ENCODE assay signal across 10 cellular contexts in genomic region chr11:2381494-2382128, GRCh38. TPM values are rescaled to one million over a fixed set of nuclear protein-coding genes. Genes with fewer than 3 reads are reported as not detected.
DNase-seq lines count a peak whose midpoint lies in the region; ATAC-seq, FAIRE-seq and TF ChIP-seq lines count a peak whose summit lies in the region.
"Had no signal": no experiment of that assay in that cellular context is flagged by ENCODE, and none has a peak within 500 bp of the region (broad histone marks: within the 10 kb centered on the region; RNA-seq: fewer than 3 reads in every experiment).

No MANE protein-coding gene starts in this region.

- no peak for ATAC-seq in activated naive CD8-positive, alpha-beta T cell treated with anti-CD3 and anti-CD28 coated beads, Interleukin-2, amount 50 U/mL, for 24 hours
- ATAC-seq in natural killer cell (no peak), GM18511 (IDR thresholded peaks at IDR 0.05; ENCODE audit: unreplicated experiment) (no peak)
- no peak for ATAC-seq in activated T-helper 17 cell treated with anti-CD3 and anti-CD28 coated beads, Interleukin-2, amount 50 U/mL, for 72 hours (replicated peaks)

- no peak overlapping the region for H3K27ac ChIP-seq in H1 (ENCODE audit: low read depth, low read length)
- no peak overlapping the region; a peak in 1 of 4 replicates for H3K27ac ChIP-seq in SK-N-SH (ENCODE audit: low read depth in 2 of 2, low read length in 1 of 2)

- H4K20me1 ChIP-seq in H1 (replicated peaks in 1 of 2; ENCODE audit: control insufficient read depth in 1 of 2, insufficient read depth in 2 of 2, low read length in 2 of 2) (peaks cover 39 to 67% of the 10 kb centered on the region in 2 experiments), SK-N-SH (ENCODE audit: insufficient read depth) (peaks cover 83% of the 10 kb centered on the region)

- H3K4ac ChIP-seq in H1 (replicated peaks; ENCODE audit: insufficient read length, low read depth, low read length): no peak overlapping the region

- H3K14ac ChIP-seq in H1 (ENCODE audit: insufficient read length): no peak overlapping the region

- no peak overlapping the region for H2BK12ac ChIP-seq in H1 (ENCODE audit: low read depth, low read length)

- H3K4me1 Mint-ChIP-seq in activated naive CD8-positive, alpha-beta T cell (ENCODE audit: low read depth): peaks cover 40% of the 10 kb centered on the region
- H3K4me1 Mint-ChIP-seq in activated naive CD8-positive, alpha-beta T cell treated with anti-CD3 and anti-CD28 coated beads, Interleukin-2, amount 50 U/mL, for 24 hours: peaks cover 52% of the 10 kb centered on the region
- H3K4me1 Mint-ChIP-seq in natural killer cell: peaks cover 44 to 84% of the 10 kb centered on the region in 2 donors
- peaks cover 16% of the 10 kb centered on the region for H3K4me1 Mint-ChIP-seq in type B pancreatic cell (ENCODE audit: unreplicated experiment)
- H3K4me1 Mint-ChIP-seq in activated T-helper 17 cell treated with anti-CD3 and anti-CD28 coated beads, Interleukin-2, amount 50 U/mL, for 72 hours: peaks cover 8% of the 10 kb centered on the region

- no peak for FAIRE-seq in H1 (lab: Jason Lieb, UNC)

- H3K27ac Mint-ChIP-seq in activated naive CD8-positive, alpha-beta T cell: no peak overlapping the region
- H3K27ac Mint-ChIP-seq in activated naive CD8-positive, alpha-beta T cell treated with anti-CD3 and anti-CD28 coated beads, Interleukin-2, amount 50 U/mL, for 24 hours: no peak overlapping the region
- H3K27ac Mint-ChIP-seq in natural killer cell: peak overlapping the region; percentile 84 to 88
- no peak overlapping the region for H3K27ac Mint-ChIP-seq in type B pancreatic cell
- no peak overlapping the region for H3K27ac Mint-ChIP-seq in activated T-helper 17 cell treated with anti-CD3 and anti-CD28 coated beads, Interleukin-2, amount 50 U/mL, for 72 hours

- TF ChIP-seq RAD21 in H1 (IDR thresholded peaks at IDR 0.05 in 1 of 2, conservative IDR thresholded peaks at IDR 0.05 in 1 of 2; ENCODE audit: low read depth in 2 of 2, low read length in 2 of 2) (no peak), SK-N-SH (IDR thresholded peaks at IDR 0.05; ENCODE audit: low read length) (no peak)

- H2BK20ac ChIP-seq in H1 (ENCODE audit: low read length): no peak overlapping the region

- TF ChIP-seq EP300 in H1 (IDR thresholded peaks at IDR 0.05; ENCODE audit: borderline replicate concordance in 1 of 2, low read depth in 2 of 2, low read length in 2 of 2) (no peak), SK-N-SH (IDR thresholded peaks at IDR 0.05; ENCODE audit: borderline replicate concordance in 1 of 2, low read depth in 1 of 2, low read length in 1 of 2) (no peak)

- no peak overlapping the region for H2BK5ac ChIP-seq in H1 (ENCODE audit: low read depth, low read length)

- TF ChIP-seq POLR2A in H1 (IDR thresholded peaks at IDR 0.05; ENCODE audit: control extremely low read depth in 1 of 2, low read depth in 2 of 2, low read length in 2 of 2): no peak

- H3K23ac ChIP-seq in H1 (ENCODE audit: insufficient read length): no peak overlapping the region

- no peak overlapping the region for H2BK120ac ChIP-seq in H1 (replicated peaks; ENCODE audit: low read depth, low read length)

- no peak for DNase-seq in activated naive CD8-positive, alpha-beta T cell treated with anti-CD3 and anti-CD28 coated beads, Interleukin-2, amount 50 U/mL, for 24 hours
- no peak for DNase-seq in H1 (ENCODE audit: low read depth in 1 of 2, low spot score in 2 of 2)
- DNase-seq in natural killer cell: no peak
- DNase-seq in type B pancreatic cell (ENCODE audit: extremely low spot score, unreplicated experiment): no peak
- DNase-seq in SK-N-SH: no peak
- DNase-seq: KG1, NCI-H226 had no signal

- H3K56ac ChIP-seq in H1 (replicated peaks; ENCODE audit: insufficient read length, low read depth, low read length): no peak overlapping the region

- 0 out of 8 replicates have a peak, but pooled peaks cover 0 to 4% (median 0%) of the 10 kb centered on the region in 4 experiments for H3K36me3 ChIP-seq in H1 (ENCODE audit: control insufficient read depth in 2 of 4, insufficient read depth in 4 of 4, low read length in 3 of 4)
- peaks cover 0 to 15% of the 10 kb centered on the region in 2 experiments for H3K36me3 ChIP-seq in SK-N-SH (replicated peaks in 1 of 2; ENCODE audit: control insufficient read depth in 1 of 2, insufficient read depth in 2 of 2, low read length in 1 of 2)

- no peak overlapping the region for H2AK5ac ChIP-seq in H1 (ENCODE audit: low read depth, low read length)

- no peaks in the 10 kb centered on the region for H3K27me3 ChIP-seq in H1 (replicated peaks in 1 of 4; ENCODE audit: control insufficient read depth in 3 of 4, extremely low read depth in 1 of 4, insufficient read depth in 3 of 4, low read length in 3 of 4)
- no peaks in the 10 kb centered on the region for H3K27me3 ChIP-seq in SK-N-SH (ENCODE audit: insufficient read depth)

- H3K18ac ChIP-seq in H1 (ENCODE audit: extremely low read depth, low read length): no peak overlapping the region

- H2AFZ ChIP-seq in H1 (ENCODE audit: low read length) (no peak overlapping the region), SK-N-SH (ENCODE audit: low read depth) (no peak overlapping the region)

- TF ChIP-seq CTCF in H1 (IDR thresholded peaks at IDR 0.05; ENCODE audit: control extremely low read depth in 1 of 3, insufficient read depth in 1 of 3, low read depth in 1 of 3, low read length in 3 of 3) (no peak), natural killer cell (IDR thresholded peaks at IDR 0.05) (no peak), type B pancreatic cell (conservative IDR thresholded peaks at IDR 0.05) (no peak), SK-N-SH (IDR thresholded peaks at IDR 0.05) (no peak)

- peak overlapping the region; percentile 75; the same call in 1 of the 2 replicates for H4K8ac ChIP-seq in H1 (ENCODE audit: extremely low read depth, insufficient read depth, low read length)

- no peaks in the 10 kb centered on the region for H3K9me2 ChIP-seq in SK-N-SH

- no peak overlapping the region for H4K91ac ChIP-seq in H1 (replicated peaks; ENCODE audit: insufficient read length, low read length)

- peaks cover 32% of the 10 kb centered on the region for H3K79me1 ChIP-seq in H1 (ENCODE audit: low read depth, low read length)

- no peaks in the 10 kb centered on the region for H3K9me3 Mint-ChIP-seq in activated naive CD8-positive, alpha-beta T cell (ENCODE audit: low read depth)
- no peaks in the 10 kb centered on the region for H3K9me3 Mint-ChIP-seq in activated naive CD8-positive, alpha-beta T cell treated with anti-CD3 and anti-CD28 coated beads, Interleukin-2, amount 50 U/mL, for 24 hours
- H3K9me3 Mint-ChIP-seq in natural killer cell (no peaks in the 10 kb centered on the region), type B pancreatic cell (no peaks in the 10 kb centered on the region)
- H3K9me3 Mint-ChIP-seq in activated T-helper 17 cell treated with anti-CD3 and anti-CD28 coated beads, Interleukin-2, amount 50 U/mL, for 72 hours: no peaks in the 10 kb centered on the region

- no peaks in the 10 kb centered on the region for H3K36me3 Mint-ChIP-seq in activated naive CD8-positive, alpha-beta T cell
- H3K36me3 Mint-ChIP-seq in activated naive CD8-positive, alpha-beta T cell treated with anti-CD3 and anti-CD28 coated beads, Interleukin-2, amount 50 U/mL, for 24 hours (ENCODE audit: low read depth): no peaks in the 10 kb centered on the region
- H3K36me3 Mint-ChIP-seq in natural killer cell (no peaks in the 10 kb centered on the region), type B pancreatic cell (no peaks in the 10 kb centered on the region)
- peaks cover 20% of the 10 kb centered on the region for H3K36me3 Mint-ChIP-seq in activated T-helper 17 cell treated with anti-CD3 and anti-CD28 coated beads, Interleukin-2, amount 50 U/mL, for 72 hours (ENCODE audit: low read depth)

- peaks cover 11% of the 10 kb centered on the region; the same call in 1 of the 2 replicates for H3K23me2 ChIP-seq in H1 (ENCODE audit: low read depth, low read length)

- H3K4me1 ChIP-seq in H1 (replicated peaks in 1 of 4; ENCODE audit: control insufficient read depth in 3 of 4, insufficient read depth in 4 of 4, low read length in 3 of 4): peaks cover 0 to 18% (median 8%) of the 10 kb centered on the region in 4 experiments; a peak in 6 of 7 replicates
- H3K4me1 ChIP-seq in SK-N-SH (ENCODE audit: control insufficient read depth in 1 of 2, insufficient read depth in 2 of 2, low read depth in 1 of 2, low read length in 1 of 2): peaks cover 0 to 27% of the 10 kb centered on the region in 2 experiments; a peak in 2 of 4 replicates

- CTCF ChIA-PET in H1 (lab: Charles Lee; ENCODE audit: partially characterized antibody) (interaction anchor here (0.6 to 7.5 kb wide), 8 partner anchors 8 to 557 kb away, joined by 3 to 43 read pairs (median 4); partner anchors contain the start of gene TSSC4), SK-N-SH (lab: Yijun Ruan, JAX) (interaction anchor here (0.7 to 3.9 kb wide), 2 partner anchors 17 to 38 kb away, joined by 3 to 18 read pairs; no protein-coding TSS in a partner anchor)

- H3K79me2 ChIP-seq in H1 (ENCODE audit: control insufficient read depth in 1 of 2, insufficient read depth in 2 of 2, low read length in 2 of 2): peaks cover 30 to 82% of the 10 kb centered on the region in 2 experiments; a peak in 3 of 4 replicates
- peaks cover 87% of the 10 kb centered on the region for H3K79me2 ChIP-seq in SK-N-SH (ENCODE audit: insufficient read depth)

- H3K4me2 ChIP-seq in H1 (ENCODE audit: insufficient read depth in 1 of 2, low read depth in 2 of 2, low read length in 2 of 2) (no peak overlapping the region), SK-N-SH (no peak overlapping the region)

- H3K9me3 ChIP-seq in H1 (ENCODE audit: insufficient read depth in 2 of 2, low read depth in 1 of 2, low read length in 1 of 2) (no peaks in the 10 kb centered on the region), SK-N-SH (no peaks in the 10 kb centered on the region)

- 91% methylated on average over 9 of the region's 11 CpGs; no CpG with 5 or more reads in 1 of the 2 experiments for WGBS in H1 (ENCODE audit: extremely low coverage in 1 of 2, insufficient coverage in 1 of 2, insufficient read length in 1 of 2, insufficient replicate concordance in 2 of 2, low coverage in 1 of 2, low lambda C conversion rate in 2 of 2, missing lambda C conversion rate in 1 of 2), 2 experiments
- 91% methylated on average over 4 of the region's 11 CpGs for WGBS in SK-N-SH (ENCODE audit: low lambda C conversion rate)

- no peak overlapping the region for H3K4me3 ChIP-seq in H1 (ENCODE audit: extremely low read depth in 1 of 4, insufficient read depth in 2 of 4, low read depth in 3 of 4, low read length in 4 of 4)
- no peak overlapping the region for H3K4me3 ChIP-seq in SK-N-SH (ENCODE audit: low read depth in 2 of 2, low read length in 1 of 2)

- no peak overlapping the region for H2BK15ac ChIP-seq in H1 (ENCODE audit: low read length)

- H3K4me3 Mint-ChIP-seq in activated naive CD8-positive, alpha-beta T cell: peak overlapping the region; percentile 17
- no peak overlapping the region for H3K4me3 Mint-ChIP-seq in activated naive CD8-positive, alpha-beta T cell treated with anti-CD3 and anti-CD28 coated beads, Interleukin-2, amount 50 U/mL, for 24 hours
- H3K4me3 Mint-ChIP-seq in natural killer cell: peak overlapping the region; percentile 80
- H3K4me3 Mint-ChIP-seq in type B pancreatic cell: peak overlapping the region; percentile 69
- no peak overlapping the region for H3K4me3 Mint-ChIP-seq in activated T-helper 17 cell treated with anti-CD3 and anti-CD28 coated beads, Interleukin-2, amount 50 U/mL, for 72 hours

- H3K9ac ChIP-seq in H1 (replicated peaks in 1 of 4; ENCODE audit: extremely low read depth in 1 of 4, low read depth in 3 of 4, low read length in 3 of 4): no peak overlapping the region
- H3K9ac ChIP-seq in SK-N-SH: no peak overlapping the region

- intact Hi-C loops in natural killer cell (cut with micrococcal nuclease): no loop called here

- no peak overlapping the region for H4K5ac ChIP-seq in H1 (ENCODE audit: insufficient read length, low read depth, low read length)

- POLR2A ChIA-PET in H1 (lab: Charles Lee; ENCODE audit: partially characterized antibody) (interaction anchor here (1.0 to 1.7 kb wide), 3 partner anchors 11 to 39 kb away, joined by 3 to 7 read pairs (median 4); no protein-coding TSS in a partner anchor), SK-N-SH (lab: Yijun Ruan, JAX) (no interaction called here)

- H3K27me3 Mint-ChIP-seq in activated naive CD8-positive, alpha-beta T cell: no peaks in the 10 kb centered on the region
- H3K27me3 Mint-ChIP-seq in activated naive CD8-positive, alpha-beta T cell treated with anti-CD3 and anti-CD28 coated beads, Interleukin-2, amount 50 U/mL, for 24 hours: no peaks in the 10 kb centered on the region
- H3K27me3 Mint-ChIP-seq in natural killer cell (ENCODE audit: low read depth in 2 of 2): no peaks in the 10 kb centered on the region
- no peaks in the 10 kb centered on the region for H3K27me3 Mint-ChIP-seq in type B pancreatic cell
- H3K27me3 Mint-ChIP-seq in activated T-helper 17 cell treated with anti-CD3 and anti-CD28 coated beads, Interleukin-2, amount 50 U/mL, for 72 hours: no peaks in the 10 kb centered on the region

- no peaks in the 10 kb centered on the region for H3F3A ChIP-seq in SK-N-SH (replicated peaks; ENCODE audit: insufficient read depth)

RNA-seq across cellular contexts. Expression of gene CD81, which starts 4.5 kb away (rescaled TPM):
- total RNA-seq in H1 (2021; fragmentation: NEBNext Ultra II Directional; extraction: Animal tissue kit (Norgen Biotek cat#: 25700)): 238 and 240 TPM in 2 replicates
- polyA plus RNA-seq in H1 (2011; rRNA removed): 309 and 386 TPM in 2 replicates
- 189 TPM for polyA plus RNA-seq in H1 (2011; cell fraction: cytosol; rRNA removed)
- 205 TPM for polyA plus RNA-seq in H1 (2011; cell fraction: nucleus; rRNA removed)
- polyA plus RNA-seq in H1 (2012, experiment 1 of 2): 237 to 356 TPM (median 324 TPM) in 4 replicates
- polyA plus RNA-seq in H1 (2012, experiment 2 of 2): 408 TPM
- 299 TPM for polyA plus RNA-seq in H1 (2013, experiment 1 of 2)
- polyA plus RNA-seq in H1 (2013, experiment 2 of 2): 331 TPM
- 242 and 320 TPM in 2 replicates for polyA minus RNA-seq in H1 (2011; rRNA and poly(A)+ RNA removed)
- 169 TPM for polyA minus RNA-seq in H1 (2011; cell fraction: cytosol; rRNA and poly(A)+ RNA removed)
- polyA minus RNA-seq in H1 (2011; cell fraction: nucleus; rRNA and poly(A)+ RNA removed): 74.6 TPM
- 100 to 1,000 TPM; 263 to 292 (median 263) TPM for total RNA-seq in natural killer cell
- 350 and 438 TPM in 2 replicates for total RNA-seq in type B pancreatic cell (ENCODE audit: low replicate concordance)
- 100 to 1,000 TPM; 147 to 170 TPM for total RNA-seq in activated T-helper 17 cell treated with anti-CD3 and anti-CD28 coated beads, Interleukin-2, amount 50 U/mL, for 72 hours
- polyA plus RNA-seq in SK-N-SH (2012; rRNA removed): 373 and 517 TPM in 2 replicates
- 330 and 548 TPM in 2 replicates for polyA plus RNA-seq in SK-N-SH (2012; cell fraction: cytosol; rRNA removed)
- 422 and 433 TPM in 2 replicates for polyA plus RNA-seq in SK-N-SH (2012; cell fraction: nucleus; rRNA removed)

RNA-seq across cellular contexts. Expression of gene TSSC4, which starts 18.9 kb away (rescaled TPM):
- total RNA-seq in H1 (2021; fragmentation: NEBNext Ultra II Directional; extraction: Animal tissue kit (Norgen Biotek cat#: 25700)): 39.3 and 44.3 TPM in 2 replicates
- polyA plus RNA-seq in H1 (2011; rRNA removed): 34.0 and 49.6 TPM in 2 replicates
- polyA plus RNA-seq in H1 (2011; cell fraction: cytosol; rRNA removed): 36.2 TPM
- polyA plus RNA-seq in H1 (2011; cell fraction: nucleus; rRNA removed): 40.4 TPM
- 25.9 to 42.8 TPM (median 40.6 TPM) in 4 replicates for polyA plus RNA-seq in H1 (2012, experiment 1 of 2)
- 24.6 TPM for polyA plus RNA-seq in H1 (2012, experiment 2 of 2)
- 53.6 TPM for polyA plus RNA-seq in H1 (2013, experiment 1 of 2)
- polyA plus RNA-seq in H1 (2013, experiment 2 of 2): 49.6 TPM
- polyA minus RNA-seq in H1 (2011; rRNA and poly(A)+ RNA removed): 16.0 and 16.2 TPM in 2 replicates
- 19.6 TPM for polyA minus RNA-seq in H1 (2011; cell fraction: cytosol; rRNA and poly(A)+ RNA removed)
- 38.7 TPM for polyA minus RNA-seq in H1 (2011; cell fraction: nucleus; rRNA and poly(A)+ RNA removed)
- 10 to 100 TPM; 52.8 to 67.9 (median 59.3) TPM for total RNA-seq in natural killer cell
- 59.0 and 59.7 TPM in 2 replicates for total RNA-seq in type B pancreatic cell (ENCODE audit: low replicate concordance)
- total RNA-seq in activated T-helper 17 cell treated with anti-CD3 and anti-CD28 coated beads, Interleukin-2, amount 50 U/mL, for 72 hours: 10 to 100 TPM; 19.7 to 58.7 TPM
- polyA plus RNA-seq in SK-N-SH (2012; rRNA removed): 45.1 and 45.3 TPM in 2 replicates
- 16.4 and 28.2 TPM in 2 replicates for polyA plus RNA-seq in SK-N-SH (2012; cell fraction: cytosol; rRNA removed)
- 77.0 and 98.8 TPM in 2 replicates for polyA plus RNA-seq in SK-N-SH (2012; cell fraction: nucleus; rRNA removed)

Comparison
In these comparisons a context has a peak if more than half of its experiments do, and no peak if none do; other contexts are left out.
1. H3K4me3 Mint-ChIP-seq: peak in activated naive CD8-positive, alpha-beta T cell (single experiment), natural killer cell (single experiment) and type B pancreatic cell (single experiment); none in activated naive CD8-positive, alpha-beta T cell treated with anti-CD3 and anti-CD28 coated beads, Interleukin-2, amount 50 U/mL, for 24 hours (single experiment) and activated T-helper 17 cell treated with anti-CD3 and anti-CD28 coated beads, Interleukin-2, amount 50 U/mL, for 72 hours (single experiment).
2. H3K27ac Mint-ChIP-seq: peak in natural killer cell (2 of 2); none in activated naive CD8-positive, alpha-beta T cell (single experiment), activated naive CD8-positive, alpha-beta T cell treated with anti-CD3 and anti-CD28 coated beads, Interleukin-2, amount 50 U/mL, for 24 hours (single experiment), type B pancreatic cell (single experiment) and activated T-helper 17 cell treated with anti-CD3 and anti-CD28 coated beads, Interleukin-2, amount 50 U/mL, for 72 hours (single experiment).